Comparison of ENCODE assay signal across 22 cellular contexts in genomic region chr5:90843443-90843842, GRCh38.
DNase-seq lines count a peak whose midpoint lies in the region; ATAC-seq, FAIRE-seq and TF ChIP-seq lines count a peak whose summit lies in the region.
"Had no signal": no experiment of that assay in that cellular context is flagged by ENCODE, and none has a peak within 500 bp of the region (broad histone marks: within the 10 kb centered on the region; RNA-seq: fewer than 3 reads in every experiment).

No MANE protein-coding gene starts in this region.

- no peak overlapping the region for H2AFZ ChIP-seq in astrocyte (ENCODE audit: low read depth, low read length)
- H2AFZ ChIP-seq: parathyroid adenoma had no signal

- no peaks in the 10 kb centered on the region for H3K4me1 ChIP-seq in astrocyte (ENCODE audit: insufficient read depth, low read length)
- H3K4me1 ChIP-seq in mucosa of descending colon (ENCODE audit: low read depth), result no peaks in the 10 kb centered on the region
- H3K4me1 ChIP-seq: ascending aorta, Caco-2, heart left ventricle, parathyroid adenoma, sigmoid colon had no signal

- DNase-seq in D721Med (ENCODE audit: insufficient read length, low spot score), result no peak
- DNase-seq in MV-4-11 (lab: John Stamatoyannopoulos, UW), result peak; percentile 69
- DNase-seq in astrocyte (ENCODE audit: low read depth), result peak; percentile 6
- DNase-seq in NCI-H226, result no peak
- DNase-seq in NCI-H1694 treated with DMSO at 0.1 percent for 48 hours (lab: John Stamatoyannopoulos, UW), result no peak
- DNase-seq in mucosa of descending colon, result no peak
- DNase-seq: activated naive CD4-positive, alpha-beta T cell treated with anti-CD3 and anti-CD28 coated beads for 36 hours; Caco-2; heart left ventricle; islet precursor cell; naive thymus-derived CD4-positive, alpha-beta T cell; NCI-H1436; NCI-H748 treated with DMSO at 0.1 percent for 48 hours; RPMI8226; sigmoid colon; stimulated activated CD4-positive, alpha-beta T cell treated with anti-CD3 and anti-CD28 coated beads, Interleukin-1b, Interleukin-23, amount 100 ng/mL, for 48 hours had no signal

- peak; percentile 95 for ATAC-seq in GM19351 (IDR thresholded peaks at IDR 0.05; ENCODE audit: unreplicated experiment)
- no peak for ATAC-seq in mucosa of descending colon
- no peak for ATAC-seq in HG03354 (IDR thresholded peaks at IDR 0.05; ENCODE audit: poor library complexity, severe bottlenecking, unreplicated experiment)
- ATAC-seq: heart left ventricle; naive thymus-derived CD4-positive, alpha-beta T cell had no signal

- no peaks in the 10 kb centered on the region for H3K79me2 ChIP-seq in astrocyte (ENCODE audit: insufficient read depth, low read length)
- H3K79me2 ChIP-seq: parathyroid adenoma had no signal

- no peak overlapping the region for H3K4me3 Mint-ChIP-seq in astrocyte (ENCODE audit: unreplicated experiment)
- H3K4me3 Mint-ChIP-seq: activated naive CD4-positive, alpha-beta T cell treated with anti-CD3 and anti-CD28 coated beads for 36 hours; naive thymus-derived CD4-positive, alpha-beta T cell had no signal

- no peaks in the 10 kb centered on the region for H3K9me3 Mint-ChIP-seq in astrocyte (ENCODE audit: unreplicated experiment)
- H3K9me3 Mint-ChIP-seq: activated naive CD4-positive, alpha-beta T cell treated with anti-CD3 and anti-CD28 coated beads for 36 hours had no signal

- no peak overlapping the region for H3K27ac Mint-ChIP-seq in astrocyte (ENCODE audit: unreplicated experiment)
- H3K27ac Mint-ChIP-seq: activated naive CD4-positive, alpha-beta T cell treated with anti-CD3 and anti-CD28 coated beads for 36 hours; naive thymus-derived CD4-positive, alpha-beta T cell had no signal

- H3K9ac ChIP-seq in astrocyte (ENCODE audit: low read length), result no peak overlapping the region
- H3K9ac ChIP-seq: parathyroid adenoma had no signal

- H3K36me3 ChIP-seq in astrocyte (ENCODE audit: insufficient read depth, low read length) (no peaks in the 10 kb centered on the region), mucosa of descending colon (ENCODE audit: low read depth) (no peaks in the 10 kb centered on the region)
- H3K36me3 ChIP-seq: ascending aorta, heart left ventricle, sigmoid colon had no signal

- no peak overlapping the region for H3K27ac ChIP-seq in astrocyte (ENCODE audit: low read depth, low read length)
- H3K27ac ChIP-seq: ascending aorta, heart left ventricle, HL-60, parathyroid adenoma, sigmoid colon had no signal

- H3K36me3 Mint-ChIP-seq in astrocyte (ENCODE audit: low read depth, unreplicated experiment), result no peaks in the 10 kb centered on the region

- H3K4me3 ChIP-seq in astrocyte (ENCODE audit: insufficient read depth, low read depth, low read length), result no peak overlapping the region
- no peak overlapping the region for H3K4me3 ChIP-seq in mucosa of descending colon
- H3K4me3 ChIP-seq: ascending aorta, heart left ventricle, sigmoid colon had no signal

- no peaks in the 10 kb centered on the region for H3K27me3 Mint-ChIP-seq in astrocyte (ENCODE audit: low read depth, unreplicated experiment)

- FAIRE-seq in D721Med (lab: Jason Lieb, UNC) (peak; percentile 16), astrocyte (lab: Jason Lieb, UNC) (no peak)
- FAIRE-seq: GM12891 had no signal

- intact Hi-C loops in mucosa of descending colon (cut with DNase I, micrococcal nuclease), result no loop called here

- H4K20me1 ChIP-seq in astrocyte (ENCODE audit: insufficient read depth, low read length), result no peaks in the 10 kb centered on the region

- H3K27me3 ChIP-seq in astrocyte (ENCODE audit: insufficient read depth, low read length), result no peaks in the 10 kb centered on the region
- H3K27me3 ChIP-seq: ascending aorta, sigmoid colon had no signal

- peaks cover 4% of the 10 kb centered on the region for H3K4me1 Mint-ChIP-seq in astrocyte (ENCODE audit: low read depth, unreplicated experiment)

- H3K4me2 ChIP-seq in astrocyte (ENCODE audit: low read length), result no peak overlapping the region

- TF ChIP-seq CTCF in D721Med (IDR thresholded peaks at IDR 0.05; ENCODE audit: insufficient read depth, missing control alignments), result no peak
- no peak for TF ChIP-seq CTCF in astrocyte (IDR thresholded peaks at IDR 0.05; ENCODE audit: insufficient read depth, low read depth, low read length)
- no peak for TF ChIP-seq CTCF in mucosa of descending colon (IDR thresholded peaks at IDR 0.05)

- H3K9me3 ChIP-seq in astrocyte (ENCODE audit: insufficient read depth, low read depth, low read length), result no peaks in the 10 kb centered on the region
- no peaks in the 10 kb centered on the region for H3K9me3 ChIP-seq in mucosa of descending colon
- H3K9me3 ChIP-seq: ascending aorta, Caco-2, heart left ventricle, sigmoid colon had no signal

Comparison
In these comparisons a context has a peak if more than half of its experiments do, and no peak if none do; other contexts are left out.
1. DNase-seq: peak in MV-4-11 (single experiment) and astrocyte (single experiment); none in D721Med (single experiment), NCI-H226 (single experiment), NCI-H1694 treated with DMSO at 0.1 percent for 48 hours (single experiment) and mucosa of descending colon (0 of 3).